ENCODE assay signal across 2 cellular contexts in genomic region chr16:13331918-13332317, GRCh38.
A peak's percentile ranks its signal among the peaks of the same experiment; 100 is the strongest.
TF ChIP-seq lines count a peak whose summit lies in the region.

No MANE protein-coding gene starts in this region.

TF ChIP-seq in GM23338, 12 proteins besides CTCF, POLR2A, EP300 and RAD21 (continued from another document):
- TF ChIP-seq EZH2 (IDR thresholded peaks at IDR 0.05; ENCODE audit: low read depth, unreplicated experiment), result no peak
- TF ChIP-seq ZNF462 (CRISPR knock-in tag; IDR thresholded peaks at IDR 0.05), result 0 out of 2 replicates have a peak, but pooled peaks have one; percentile 15

TF ChIP-seq in GM12878, 131 proteins besides CTCF, POLR2A, EP300 and RAD21:
- TF ChIP-seq ZBTB4 (CRISPR knock-in tag; IDR thresholded peaks at IDR 0.05), result no peak
- no peak for TF ChIP-seq BRCA1 (IDR thresholded peaks at IDR 0.05; ENCODE audit: low read depth, low read length)
- no peak for TF ChIP-seq HDGF (IDR thresholded peaks at IDR 0.05)
- TF ChIP-seq BACH1 (IDR thresholded peaks at IDR 0.05; ENCODE audit: borderline replicate concordance), result no peak
- TF ChIP-seq HSF1 (IDR thresholded peaks at IDR 0.05; ENCODE audit: low read depth, low read length), result no peak
- TF ChIP-seq POLR2AphosphoS5 (IDR thresholded peaks at IDR 0.05; ENCODE audit: low read length), result no peak
- TF ChIP-seq IKZF2 (IDR thresholded peaks at IDR 0.05), result no peak
- TF ChIP-seq SMAD1 (IDR thresholded peaks at IDR 0.05; ENCODE audit: low read depth, partially characterized antibody), result no peak
- TF ChIP-seq USF1 (IDR thresholded peaks at IDR 0.05; ENCODE audit: borderline replicate concordance, extremely low read length, insufficient read depth, low read depth, low read length), result no peak
- TF ChIP-seq ELK1 (IDR thresholded peaks at IDR 0.05; ENCODE audit: low read depth, low read length), result no peak
- TF ChIP-seq SMAD5 (IDR thresholded peaks at IDR 0.05; ENCODE audit: low read depth), result no peak
- no peak for TF ChIP-seq MLLT1 (IDR thresholded peaks at IDR 0.05)
- TF ChIP-seq IKZF1 (conservative IDR thresholded peaks at IDR 0.05), result no peak
- TF ChIP-seq BCL11A (IDR thresholded peaks at IDR 0.05; ENCODE audit: low read depth, low read length), result no peak
- no peak for TF ChIP-seq USF2 (IDR thresholded peaks at IDR 0.05; ENCODE audit: borderline replicate concordance, low read depth, low read length)
- TF ChIP-seq SP1 (IDR thresholded peaks at IDR 0.05; ENCODE audit: low read depth, low read length), result no peak
- TF ChIP-seq SKIL (IDR thresholded peaks at IDR 0.05; ENCODE audit: low read depth, poor library complexity, severe bottlenecking), result no peak
- TF ChIP-seq PRDM15 (CRISPR knock-in tag; IDR thresholded peaks at IDR 0.05), result no peak
TF ChIP-seq in GM12878: peak in this region for 0.
